In genomic region chr5:174227228-174227627, GRCh38 we compare ENCODE assay signal across 25 cellular contexts.
"Had no signal": no experiment of that assay in that cellular context is flagged by ENCODE, and none has a peak within 500 bp of the region (broad histone marks: within the 10 kb centered on the region; RNA-seq: fewer than 3 reads in every experiment).

No MANE protein-coding gene starts in this region.

- H3K4me1 Mint-ChIP-seq: naive B cell; natural killer cell; stimulated activated naive B cell treated with anti-CD40 and anti-IgM and Interleukin-4, amounts not matched to agents 10 μg/mL and 1 μg/mL and 100 μg/mL, for 72 hours had no signal

- H3K4me2 ChIP-seq: hepatocyte had no signal

- H3K27me3 ChIP-seq: hepatocyte, ovary, right atrium auricular region, uterus had no signal

- H3K27ac ChIP-seq: hepatocyte, left ventricle myocardium inferior, ovary, right atrium auricular region, skin epidermis, stomach, thoracic aorta, tibial artery, uterus had no signal

- H3K79me2 ChIP-seq: hepatocyte had no signal

- H3K36me3 Mint-ChIP-seq: mesothelial cell of epicardium; naive B cell; natural killer cell; stimulated activated naive B cell treated with anti-CD40 and anti-IgM and Interleukin-4, amounts not matched to agents 10 μg/mL and 1 μg/mL and 100 μg/mL, for 72 hours; type B pancreatic cell had no signal

- H3K4me1 ChIP-seq: right atrium auricular region, stomach, tibial artery, uterus had no signal

- H3K9me3 ChIP-seq: left ventricle myocardium inferior, ovary, right atrium auricular region, stomach, thoracic aorta, tibial artery, uterus had no signal

- H3K9me3 Mint-ChIP-seq: mesothelial cell of epicardium; nephron progenitor cell; stimulated activated naive B cell treated with anti-CD40 and anti-IgM and Interleukin-4, amounts not matched to agents 10 μg/mL and 1 μg/mL and 100 μg/mL, for 72 hours; type B pancreatic cell had no signal

- ATAC-seq: natural killer cell; sciatic nerve; stimulated activated naive B cell treated with anti-CD40 and anti-IgM and Interleukin-4, amounts not matched to agents 10 μg/mL and 1 μg/mL and 100 μg/mL, for 72 hours; stimulated activated naive CD8-positive, alpha-beta T cell treated with anti-CD3 and anti-CD28 coated beads, Interleukin-15, Interleukin-2, amounts not matched to agents 100 U/mL and 50 U/mL, for 24 hours had no signal

- H2AFZ ChIP-seq: hepatocyte had no signal

- H3K4me3 Mint-ChIP-seq: mesothelial cell of epicardium; naive B cell; natural killer cell; nephron progenitor cell; stimulated activated naive B cell treated with anti-CD40 and anti-IgM and Interleukin-4, amounts not matched to agents 10 μg/mL and 1 μg/mL and 100 μg/mL, for 72 hours; type B pancreatic cell had no signal

- DNase-seq: islet precursor cell; left ventricle myocardium inferior; mesendoderm; naive B cell; natural killer cell; nephron progenitor cell; ovary; stimulated activated CD4-positive, alpha-beta T cell treated with anti-CD3 and anti-CD28 coated beads, Interleukin-12 subunit alpha, Interleukin-12 subunit beta, amount 100 ng/mL, for 4 hours; stimulated activated CD4-positive, alpha-beta T cell treated with anti-CD3 and anti-CD28 coated beads, Interleukin-15, amount 100 ng/mL, for 24 hours; stimulated activated CD4-positive, alpha-beta T cell treated with anti-CD3 and anti-CD28 coated beads, Interleukin-2, amount 100 ng/mL, for 24 hours; stimulated activated CD4-positive, alpha-beta T cell treated with anti-CD3 and anti-CD28 coated beads, Interleukin-4, amount 100 ng/mL, for 1 hour; stimulated activated naive B cell treated with anti-CD40 and anti-IgM and Interleukin-4, amounts not matched to agents 10 μg/mL and 1 μg/mL and 100 μg/mL, for 72 hours; stimulated activated naive CD8-positive, alpha-beta T cell treated with anti-CD3 and anti-CD28 coated beads, Interleukin-15, Interleukin-2, amounts not matched to agents 100 U/mL and 50 U/mL, for 24 hours; stomach; tibial artery; uterus had no signal

- H3K4me3 ChIP-seq: hepatocyte, left ventricle myocardium inferior, lung, ovary, right atrium auricular region, skin epidermis, stomach, thoracic aorta, tibial artery, uterus had no signal

- H3K27ac Mint-ChIP-seq: mesothelial cell of epicardium; natural killer cell; nephron progenitor cell; progenitor cell of endocrine pancreas; stimulated activated naive B cell treated with anti-CD40 and anti-IgM and Interleukin-4, amounts not matched to agents 10 μg/mL and 1 μg/mL and 100 μg/mL, for 72 hours; type B pancreatic cell had no signal

- H3K36me3 ChIP-seq: left ventricle myocardium inferior, ovary, right atrium auricular region, stomach, thoracic aorta, tibial artery, uterus had no signal
